37 cellular contexts compared by ENCODE assay signal in genomic region chr7:135847242-135847641, GRCh38.
"Had no signal": no experiment of that assay in that cellular context is flagged by ENCODE, and none has a peak within 500 bp of the region (broad histone marks: within the 10 kb centered on the region; RNA-seq: fewer than 3 reads in every experiment).

No MANE protein-coding gene starts in this region.

- H3K4me3 Mint-ChIP-seq: activated naive CD4-positive, alpha-beta T cell treated with anti-CD3 and anti-CD28 coated beads for 36 hours; activated naive CD4-positive, alpha-beta T cell treated with anti-CD3 and anti-CD28 coated beads, Interleukin-2, amount 10 ng/mL, durations not matched to agents 7 days and 5 days; activated naive CD4-positive, alpha-beta T cell treated with anti-CD3 and anti-CD28 coated beads, Interleukin-2, amount 50 U/mL, for 24 hours; activated naive CD8-positive, alpha-beta T cell; activated naive CD8-positive, alpha-beta T cell treated with anti-CD3 and anti-CD28 coated beads for 36 hours; activated naive CD8-positive, alpha-beta T cell treated with anti-CD3 and anti-CD28 coated beads, Interleukin-2, amount 10 ng/mL, durations not matched to agents 7 days and 5 days; activated naive CD8-positive, alpha-beta T cell treated with anti-CD3 and anti-CD28 coated beads, Interleukin-2, amount 50 U/mL, for 24 hours; activated T-cell treated with anti-CD3 and anti-CD28 coated beads, Interleukin-2, amount 50 U/mL, for 24 hours; activated T-cell treated with anti-CD3 and anti-CD28 coated beads, Interleukin-2, amount 50 U/mL, for 4 hours; activated T-helper 1 cell treated with anti-CD3 and anti-CD28 coated beads, Interleukin-12 subunit alpha, Interleukin-12 subunit beta, Interleukin-2, Interleukin-4 antibody, amounts not matched to agents 30 ng/mL and 10 ng/mL and 1 ng/mL, durations not matched to agents 14 hours and 24 hours and 36 hours; activated T-helper 17 cell treated with anti-CD3 and anti-CD28 coated beads, Interleukin-2, amount 50 U/mL, for 72 hours; brain; central memory CD8-positive, alpha-beta T cell had no signal

- H3K9me3 Mint-ChIP-seq: activated naive CD4-positive, alpha-beta T cell treated with anti-CD3 and anti-CD28 coated beads for 36 hours; activated naive CD4-positive, alpha-beta T cell treated with anti-CD3 and anti-CD28 coated beads, Interleukin-2, amount 10 ng/mL, durations not matched to agents 7 days and 5 days; activated naive CD4-positive, alpha-beta T cell treated with anti-CD3 and anti-CD28 coated beads, Interleukin-2, amount 50 U/mL, for 24 hours; activated naive CD4-positive, alpha-beta T cell treated with anti-CD3 and anti-CD28 coated beads, Interleukin-2, amount 50 U/mL, for 72 hours; activated naive CD8-positive, alpha-beta T cell treated with anti-CD3 and anti-CD28 coated beads for 36 hours; activated T-helper 17 cell treated with anti-CD3 and anti-CD28 coated beads, Interleukin-2, amount 50 U/mL, for 72 hours; activated T-helper 2 cell treated with anti-CD3 and anti-CD28 coated beads, Interferon-gamma antibody, Interleukin-2, Interleukin-4, amounts not matched to agents 10 μg/mL and 5 μg/mL and 100 μg/mL, durations not matched to agents 14 hours and 24 hours and 36 hours; central memory CD8-positive, alpha-beta T cell had no signal

- H3K27ac Mint-ChIP-seq: activated naive CD4-positive, alpha-beta T cell treated with anti-CD3 and anti-CD28 coated beads for 36 hours; activated naive CD4-positive, alpha-beta T cell treated with anti-CD3 and anti-CD28 coated beads, Interleukin-2, amount 10 ng/mL, durations not matched to agents 7 days and 5 days; activated naive CD4-positive, alpha-beta T cell treated with anti-CD3 and anti-CD28 coated beads, Interleukin-2, amount 50 U/mL, for 24 hours; activated naive CD4-positive, alpha-beta T cell treated with anti-CD3 and anti-CD28 coated beads, Interleukin-2, amount 50 U/mL, for 72 hours; activated naive CD8-positive, alpha-beta T cell; activated naive CD8-positive, alpha-beta T cell treated with anti-CD3 and anti-CD28 coated beads for 36 hours; activated naive CD8-positive, alpha-beta T cell treated with anti-CD3 and anti-CD28 coated beads, Interleukin-2, amount 10 ng/mL, durations not matched to agents 7 days and 5 days; activated naive CD8-positive, alpha-beta T cell treated with anti-CD3 and anti-CD28 coated beads, Interleukin-2, amount 50 U/mL, for 24 hours; activated T-cell treated with anti-CD3 and anti-CD28 coated beads, Interleukin-2, amount 50 U/mL, for 24 hours; activated T-helper 1 cell treated with anti-CD3 and anti-CD28 coated beads, Interleukin-12 subunit alpha, Interleukin-12 subunit beta, Interleukin-2, Interleukin-4 antibody, amounts not matched to agents 30 ng/mL and 10 ng/mL and 1 ng/mL, durations not matched to agents 14 hours and 24 hours and 36 hours; activated T-helper 17 cell treated with anti-CD3 and anti-CD28 coated beads, Interleukin-2, amount 50 U/mL, for 72 hours; activated T-helper 2 cell treated with anti-CD3 and anti-CD28 coated beads, Interferon-gamma antibody, Interleukin-2, Interleukin-4, amounts not matched to agents 10 μg/mL and 5 μg/mL and 100 μg/mL, durations not matched to agents 14 hours and 24 hours and 36 hours; brain had no signal

- H3K4me1 Mint-ChIP-seq: activated naive CD4-positive, alpha-beta T cell treated with anti-CD3 and anti-CD28 coated beads, Interleukin-2, amount 10 ng/mL, durations not matched to agents 7 days and 5 days; activated naive CD4-positive, alpha-beta T cell treated with anti-CD3 and anti-CD28 coated beads, Interleukin-2, amount 50 U/mL, for 24 hours; activated naive CD8-positive, alpha-beta T cell treated with anti-CD3 and anti-CD28 coated beads for 36 hours; activated naive CD8-positive, alpha-beta T cell treated with anti-CD3 and anti-CD28 coated beads, Interleukin-2, amount 10 ng/mL, durations not matched to agents 7 days and 5 days; brain had no signal

- H3K36me3 Mint-ChIP-seq: activated naive CD4-positive, alpha-beta T cell treated with anti-CD3 and anti-CD28 coated beads, Interleukin-2, amount 10 ng/mL, durations not matched to agents 7 days and 5 days; activated naive CD4-positive, alpha-beta T cell treated with anti-CD3 and anti-CD28 coated beads, Interleukin-2, amount 50 U/mL, for 24 hours; activated naive CD4-positive, alpha-beta T cell treated with anti-CD3 and anti-CD28 coated beads, Interleukin-2, amount 50 U/mL, for 72 hours; activated naive CD8-positive, alpha-beta T cell; activated naive CD8-positive, alpha-beta T cell treated with anti-CD3 and anti-CD28 coated beads for 36 hours; activated naive CD8-positive, alpha-beta T cell treated with anti-CD3 and anti-CD28 coated beads, Interleukin-2, amount 10 ng/mL, durations not matched to agents 7 days and 5 days; brain had no signal

- H3K4me3 ChIP-seq: adrenal gland, ascending aorta, body of pancreas, breast epithelium, cardiac muscle cell had no signal

- H3K27me3 Mint-ChIP-seq: activated naive CD4-positive, alpha-beta T cell treated with anti-CD3 and anti-CD28 coated beads, Interleukin-2, amount 10 ng/mL, durations not matched to agents 7 days and 5 days; activated naive CD8-positive, alpha-beta T cell; activated naive CD8-positive, alpha-beta T cell treated with anti-CD3 and anti-CD28 coated beads for 36 hours; activated T-helper 17 cell treated with anti-CD3 and anti-CD28 coated beads, Interleukin-2, amount 50 U/mL, for 72 hours; brain; central memory CD8-positive, alpha-beta T cell had no signal

- DNase-seq: activated effector memory CD4-positive, alpha-beta T cell treated with anti-CD3 and anti-CD28 coated beads, Interleukin-2, amount 50 U/mL, for 16 hours; activated effector memory CD4-positive, alpha-beta T cell treated with Interleukin-2 at 50 U/mL for 16 hours; activated gamma-delta T cell; activated gamma-delta T cell treated with Interleukin-2 at 50 U/mL for 16 hours; activated naive CD4-positive, alpha-beta T cell; activated naive CD4-positive, alpha-beta T cell treated with anti-CD3 and anti-CD28 coated beads for 36 hours; activated naive CD4-positive, alpha-beta T cell treated with anti-CD3 and anti-CD28 coated beads, Interleukin-2, amount 10 ng/mL, durations not matched to agents 7 days and 5 days; activated naive CD4-positive, alpha-beta T cell treated with anti-CD3 and anti-CD28 coated beads, Interleukin-2, amount 50 U/mL, for 16 hours; activated naive CD4-positive, alpha-beta T cell treated with Interleukin-2 at 50 U/mL for 16 hours; activated naive CD8-positive, alpha-beta T cell treated with anti-CD3 and anti-CD28 coated beads for 36 hours; activated naive CD8-positive, alpha-beta T cell treated with anti-CD3 and anti-CD28 coated beads, Interleukin-2, amount 10 ng/mL, durations not matched to agents 7 days and 5 days; activated naive CD8-positive, alpha-beta T cell treated with anti-CD3 and anti-CD28 coated beads, Interleukin-2, amount 50 U/mL, for 24 hours; activated T-cell treated with anti-CD3 and anti-CD28 coated beads for 4 hours; activated T-cell treated with anti-CD3 and anti-CD28 coated beads, Interleukin-2, amount 50 U/mL, for 24 hours; activated T-cell treated with anti-CD3 and anti-CD28 coated beads, Interleukin-2, amount 50 U/mL, for 4 hours; activated T-cell treated with anti-CD3 and anti-CD28 coated beads, Interleukin-2, amount 50 U/mL, for 48 hours; adrenal gland; amniotic stem cell; amygdala; anterior cingulate cortex; aorta; body of pancreas; brain microvascular endothelial cell; caudate nucleus; central memory CD4-positive, alpha-beta T cell; cerebellar nuclear complex had no signal

- ATAC-seq: activated naive CD4-positive, alpha-beta T cell treated with anti-CD3 and anti-CD28 coated beads, Interleukin-2, amount 50 U/mL, for 72 hours; activated naive CD8-positive, alpha-beta T cell treated with anti-CD3 and anti-CD28 coated beads, Interleukin-2, amount 50 U/mL, for 24 hours; activated T-cell treated with anti-CD3 and anti-CD28 coated beads, Interleukin-2, amount 50 U/mL, for 4 hours; activated T-helper 17 cell treated with anti-CD3 and anti-CD28 coated beads, Interleukin-2, amount 50 U/mL, for 72 hours; body of pancreas had no signal
